19 cellular contexts compared by ENCODE assay signal in the genomic region with DNA sequence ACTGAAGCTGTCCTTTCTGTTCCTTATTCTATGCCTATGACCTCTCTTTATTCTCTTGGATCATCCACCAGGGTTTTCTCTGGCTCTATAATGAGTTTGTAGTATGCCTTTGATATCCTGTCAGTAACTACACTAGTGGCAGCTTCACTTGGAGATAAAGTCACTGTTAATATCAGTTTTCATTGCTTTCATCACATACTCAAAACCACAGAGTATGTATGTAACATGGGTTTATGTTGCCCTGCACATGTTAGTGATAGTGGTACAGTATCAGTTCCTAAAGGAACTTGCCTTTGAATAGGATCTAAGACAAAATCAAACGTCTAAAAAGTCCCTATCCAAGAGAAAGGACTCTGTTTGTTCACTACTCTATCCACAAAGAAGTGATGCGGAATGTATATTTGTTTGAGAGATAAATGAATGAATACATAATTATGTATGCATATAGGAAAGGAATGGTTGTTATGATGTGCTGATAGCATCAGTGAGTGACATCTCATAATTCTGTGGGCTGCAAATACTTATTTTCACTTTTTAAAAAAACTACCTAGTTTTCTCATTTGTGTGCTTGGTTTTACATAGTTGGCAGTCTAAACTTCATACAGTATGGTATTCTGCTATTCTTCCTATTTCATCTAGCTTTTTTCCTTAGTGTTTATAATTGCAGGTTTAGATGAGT. TPM values are rescaled to one million over a fixed set of nuclear protein-coding genes. Genes with fewer than 3 reads are reported as not detected.
DNase-seq lines count a peak whose midpoint lies in the region; ATAC-seq and TF ChIP-seq lines count a peak whose summit lies in the region.
"Had no signal": no experiment of that assay in that cellular context is flagged by ENCODE, and none has a peak within 500 bp of the region (broad histone marks: within the 10 kb centered on the region; RNA-seq: fewer than 3 reads in every experiment).

No MANE protein-coding gene starts in this region.

- H3K27me3 ChIP-seq in neutrophil (no peaks in the 10 kb centered on the region), H7 (ENCODE audit: control insufficient read depth, insufficient read depth, low read length) (no peaks in the 10 kb centered on the region)
- H3K27me3 ChIP-seq: Peyer's patch had no signal

- H3K36me3 ChIP-seq in neutrophil (no peaks in the 10 kb centered on the region), H7 (replicated peaks; ENCODE audit: control insufficient read depth, insufficient read depth, low read length) (no peaks in the 10 kb centered on the region)
- H3K36me3 ChIP-seq: Peyer's patch had no signal

- peak overlapping the region; percentile 65 for H3K27ac ChIP-seq in neutrophil
- H3K27ac ChIP-seq: Peyer's patch had no signal

- H3K27ac Mint-ChIP-seq in activated T-cell treated with anti-CD3 and anti-CD28 coated beads, Interleukin-2, amount 50 U/mL, for 24 hours: peak overlapping the region; percentile 70
- peak overlapping the region; percentile 33 to 86 (median 66) for H3K27ac Mint-ChIP-seq in IgD-negative memory B cell
- peak overlapping the region; percentile 78 for H3K27ac Mint-ChIP-seq in activated T-helper 2 cell treated with anti-CD3 and anti-CD28 coated beads, Interferon-gamma antibody, Interleukin-2, Interleukin-4, amounts not matched to agents 10 μg/mL and 5 μg/mL and 100 μg/mL, durations not matched to agents 14 hours and 24 hours and 36 hours

- peaks cover 21% of the 10 kb centered on the region for H3K36me3 Mint-ChIP-seq in activated T-cell treated with anti-CD3 and anti-CD28 coated beads, Interleukin-2, amount 50 U/mL, for 24 hours (ENCODE audit: low read depth)
- no peaks in the 10 kb centered on the region for H3K36me3 Mint-ChIP-seq in IgD-negative memory B cell
- peaks cover 17% of the 10 kb centered on the region for H3K36me3 Mint-ChIP-seq in activated T-helper 2 cell treated with anti-CD3 and anti-CD28 coated beads, Interferon-gamma antibody, Interleukin-2, Interleukin-4, amounts not matched to agents 10 μg/mL and 5 μg/mL and 100 μg/mL, durations not matched to agents 14 hours and 24 hours and 36 hours (ENCODE audit: low read depth)

- no peaks in the 10 kb centered on the region for H3K9me3 ChIP-seq in neutrophil
- H3K9me3 ChIP-seq: Peyer's patch had no signal

- H3K4me3 ChIP-seq in neutrophil (ENCODE audit: low read depth in 1 of 2, low read length in 1 of 2) (no peak overlapping the region), H7 (ENCODE audit: insufficient read depth, low read depth, low read length) (no peak overlapping the region)
- H3K4me3 ChIP-seq: Peyer's patch had no signal

- intact Hi-C loops in activated T-helper 2 cell treated with anti-CD3 and anti-CD28 coated beads, Interferon-gamma antibody, Interleukin-2, Interleukin-4, amounts not matched to agents 10 μg/mL and 5 μg/mL and 100 μg/mL, durations not matched to agents 14 hours and 24 hours and 36 hours (cut with micrococcal nuclease): loop anchor here (5.0 kb wide), 2 partner anchors 43 to 103 kb away; a partner anchor contains a TSS

- H3K4me1 Mint-ChIP-seq in activated T-cell treated with anti-CD3 and anti-CD28 coated beads, Interleukin-2, amount 50 U/mL, for 24 hours (ENCODE audit: low read depth): peaks cover 87% of the 10 kb centered on the region
- H3K4me1 Mint-ChIP-seq in IgD-negative memory B cell: peaks cover 36 to 62% (median 52%) of the 10 kb centered on the region in 3 donors
- peaks cover 61% of the 10 kb centered on the region for H3K4me1 Mint-ChIP-seq in activated T-helper 2 cell treated with anti-CD3 and anti-CD28 coated beads, Interferon-gamma antibody, Interleukin-2, Interleukin-4, amounts not matched to agents 10 μg/mL and 5 μg/mL and 100 μg/mL, durations not matched to agents 14 hours and 24 hours and 36 hours (ENCODE audit: low read depth)

- H3K9me3 Mint-ChIP-seq in activated T-cell treated with anti-CD3 and anti-CD28 coated beads, Interleukin-2, amount 50 U/mL, for 24 hours: peaks cover 5% of the 10 kb centered on the region
- H3K9me3 Mint-ChIP-seq in IgD-negative memory B cell: peaks cover 0 to 2% (median 0%) of the 10 kb centered on the region in 3 donors
- peaks cover 4% of the 10 kb centered on the region for H3K9me3 Mint-ChIP-seq in activated T-helper 2 cell treated with anti-CD3 and anti-CD28 coated beads, Interferon-gamma antibody, Interleukin-2, Interleukin-4, amounts not matched to agents 10 μg/mL and 5 μg/mL and 100 μg/mL, durations not matched to agents 14 hours and 24 hours and 36 hours

- no peak for ATAC-seq in HG02884 (IDR thresholded peaks at IDR 0.05; ENCODE audit: unreplicated experiment)
- ATAC-seq: SK-N-SH treated with all-trans-retinoic acid at 6 μM for 48 hours had no signal

- TF ChIP-seq CTCF in neutrophil (IDR thresholded peaks at IDR 0.05): no peak

- no peak for DNase-seq in activated T-cell treated with anti-CD3 and anti-CD28 coated beads, Interleukin-2, amount 50 U/mL, for 24 hours
- DNase-seq in activated T-cell treated with anti-CD3 and anti-CD28 coated beads, Interleukin-2, amount 50 U/mL, for 48 hours: no peak
- DNase-seq in activated T-helper 2 cell treated with anti-CD3 and anti-CD28 coated beads, Interferon-gamma antibody, Interleukin-2, Interleukin-4, amounts not matched to agents 10 μg/mL and 5 μg/mL and 100 μg/mL, durations not matched to agents 14 hours and 24 hours and 36 hours (ENCODE audit: low spot score): no peak
- DNase-seq in H7 (no peak), inferior parietal cortex (ENCODE audit: extremely low spot score) (no peak)
- DNase-seq: activated naive CD4-positive, alpha-beta T cell; foreskin fibroblast; H9; hypothalamus; KBM-7; NCI-H1092 treated with DMSO at 0.1 percent for 48 hours; NCI-H526 treated with DMSO at 0.1 percent for 48 hours; Peyer's patch; posterior cingulate gyrus; stimulated activated CD4-positive, alpha-beta T cell treated with anti-CD3 and anti-CD28 coated beads, Interleukin-1b, Interleukin-23, amount 100 ng/mL, for 48 hours had no signal

- H3K4me1 ChIP-seq in neutrophil (ENCODE audit: control insufficient read depth in 1 of 2, insufficient read depth in 1 of 2, low read depth in 1 of 2, low read length in 1 of 2): peaks cover 64 to 79% of the 10 kb centered on the region in 2 experiments

- no peak overlapping the region for H3K4me3 Mint-ChIP-seq in activated T-cell treated with anti-CD3 and anti-CD28 coated beads, Interleukin-2, amount 50 U/mL, for 24 hours
- peak overlapping the region in 1 of 4 donors; percentile 6 for H3K4me3 Mint-ChIP-seq in IgD-negative memory B cell
- H3K4me3 Mint-ChIP-seq in activated T-helper 2 cell treated with anti-CD3 and anti-CD28 coated beads, Interferon-gamma antibody, Interleukin-2, Interleukin-4, amounts not matched to agents 10 μg/mL and 5 μg/mL and 100 μg/mL, durations not matched to agents 14 hours and 24 hours and 36 hours (ENCODE audit: low read depth): no peak overlapping the region

- H3K27me3 Mint-ChIP-seq in activated T-cell treated with anti-CD3 and anti-CD28 coated beads, Interleukin-2, amount 50 U/mL, for 24 hours: no peaks in the 10 kb centered on the region
- H3K27me3 Mint-ChIP-seq in IgD-negative memory B cell: no peaks in the 10 kb centered on the region
- H3K27me3 Mint-ChIP-seq in activated T-helper 2 cell treated with anti-CD3 and anti-CD28 coated beads, Interferon-gamma antibody, Interleukin-2, Interleukin-4, amounts not matched to agents 10 μg/mL and 5 μg/mL and 100 μg/mL, durations not matched to agents 14 hours and 24 hours and 36 hours (ENCODE audit: low read depth): no peaks in the 10 kb centered on the region

RNA-seq across cellular contexts. Expression of a gene that starts 45.1 kb away (rescaled TPM):
- 0.46 TPM for polyA plus RNA-seq in IgD-negative memory B cell
- 23.5 and 23.6 TPM in 2 replicates for total RNA-seq in activated T-helper 2 cell treated with anti-CD3 and anti-CD28 coated beads, Interferon-gamma antibody, Interleukin-2, Interleukin-4, amounts not matched to agents 10 μg/mL and 5 μg/mL and 100 μg/mL, durations not matched to agents 14 hours and 24 hours and 36 hours
- total RNA-seq in H7 (2014; rRNA removed; shearing (Covaris generic)): 7.2 and 7.3 TPM in 2 replicates
